Comparison of ENCODE assay signal across 8 cellular contexts in genomic region chr12:95216704-95217376, GRCh38. TPM values are rescaled to one million over a fixed set of nuclear protein-coding genes. Genes with fewer than 3 reads are reported as not detected.
A peak's percentile ranks its signal among the peaks of the same experiment; 100 is the strongest.
DNase-seq lines count a peak whose midpoint lies in the region; ATAC-seq, FAIRE-seq and TF ChIP-seq lines count a peak whose summit lies in the region.

No MANE protein-coding gene starts in this region.

- H3K36me3 ChIP-seq in GM12878 (ENCODE audit: control insufficient read depth in 2 of 2, insufficient read depth in 2 of 2, low read length in 1 of 2) (no peaks in the 10 kb centered on the region), subcutaneous abdominal adipose tissue (ENCODE audit: control insufficient read depth in 5 of 5, insufficient read depth in 5 of 5, low read length in 5 of 5) (no peaks in the 10 kb centered on the region)

- CTCF ChIA-PET in GM12878 (lab: Yijun Ruan, JAX) = interaction anchor here (0.6 to 4.4 kb wide), 15 partner anchors 8 to 815 kb away, joined by 3 to 46 read pairs (median 4); no protein-coding TSS in a partner anchor

- peak overlapping the region; percentile 54 for H3K9ac ChIP-seq in GM12878 (ENCODE audit: control insufficient read depth, insufficient read depth, low read length)
- peak overlapping the region; percentile 65 to 92 (median 78) for H3K9ac ChIP-seq in subcutaneous abdominal adipose tissue (ENCODE audit: low read length in 5 of 5)

- POLR2A ChIA-PET in GM12878 (lab: Charles Lee) = interaction anchor here (0.5 to 3.5 kb wide), 8 partner anchors 12 to 905 kb away, joined by 3 to 21 read pairs (median 4); partner anchors contain the start of gene METAP2

- RAD21 ChIA-PET in GM12878 (lab: Charles Lee; ENCODE audit: unreplicated experiment) = interaction anchor here (0.6 to 5.1 kb wide), 16 partner anchors 12 to 318 kb away, joined by 3 to 38 read pairs (median 4); partner anchors contain the start of genes METAP2, NDUFA12 and NR2C1

- in situ Hi-C loops in GM12878 (cut with MboI) = no loop called here

- ATAC-seq in activated CD4-positive, CD25-positive, alpha-beta regulatory T cell treated with anti-CD3 and anti-CD28 coated beads, Interleukin-2, amount 50 U/mL, for 24 hours = peak; percentile 7 to 14
- peak; percentile 24 for ATAC-seq in GM12878

- H3K9me3 ChIP-seq in GM12878 (replicated peaks; ENCODE audit: control insufficient read depth, insufficient read depth, low read length) = no peaks in the 10 kb centered on the region
- no peaks in the 10 kb centered on the region for H3K9me3 ChIP-seq in subcutaneous abdominal adipose tissue (ENCODE audit: control insufficient read depth in 5 of 5, low read length in 5 of 5)

- peak overlapping the region; percentile 59 for H2AFZ ChIP-seq in GM12878 (ENCODE audit: control insufficient read depth, low read depth, low read length)

- H3K27me3 ChIP-seq in GM12878 (replicated peaks in 1 of 2; ENCODE audit: control insufficient read depth in 2 of 2, insufficient read depth in 2 of 2, low read length in 1 of 2) (no peaks in the 10 kb centered on the region), subcutaneous abdominal adipose tissue (ENCODE audit: control insufficient read depth in 5 of 5, insufficient read depth in 4 of 5, low read length in 5 of 5) (no peaks in the 10 kb centered on the region)

- TF ChIP-seq POLR2A in GM12878 (IDR thresholded peaks at IDR 0.05; ENCODE audit: low read depth, low read length) = no peak

- no TSS peak for BruUV-seq in GM12878 (replicated peaks; lab: Mats Ljungman, UMichigan)

- H3K79me2 ChIP-seq in GM12878 (ENCODE audit: control insufficient read depth, insufficient read depth, low read length) = peaks cover 64% of the 10 kb centered on the region

- no peak for TF ChIP-seq RAD21 in GM12878 (IDR thresholded peaks at IDR 0.05; ENCODE audit: insufficient read depth, low read depth, low read length)

- 1% methylated on average over 45 of the region's 45 CpGs for WGBS in GM12878 (ENCODE audit: insufficient coverage, insufficient replicate concordance, low lambda C conversion rate, missing lambda C conversion rate)

- no peaks in the 10 kb centered on the region for H3K4me1 ChIP-seq in GM12878 (ENCODE audit: control insufficient read depth, insufficient read depth, low read length)
- H3K4me1 ChIP-seq in subcutaneous abdominal adipose tissue (ENCODE audit: control insufficient read depth in 5 of 5, insufficient read depth in 5 of 5, low read length in 5 of 5) = peaks cover 0 to 30% (median 24%) of the 10 kb centered on the region in 5 donors

- FAIRE-seq in GM12878 (lab: Jason Lieb, UNC) = no peak

- no peaks in the 10 kb centered on the region for H4K20me1 ChIP-seq in GM12878 (ENCODE audit: control insufficient read depth, insufficient read depth)

- no peak for TF ChIP-seq EP300 in GM12878 (IDR thresholded peaks at IDR 0.05; ENCODE audit: borderline replicate concordance in 1 of 2, control insufficient read depth in 1 of 2, low read depth in 2 of 2, low read length in 2 of 2)

- intact Hi-C loops in GM12878 (cut with micrococcal nuclease; ENCODE audit: unreplicated experiment) = loop anchor here (1.0 to 5.0 kb wide), 4 partner anchors 16 to 258 kb away; partner anchors contain the start of genes METAP2 and NR2C1

- no peak for TF ChIP-seq CTCF in HFF-Myc (IDR thresholded peaks at IDR 0.05; ENCODE audit: low read depth, low read length, missing control alignments)
- TF ChIP-seq CTCF in GM12878 (IDR thresholded peaks at IDR 0.05 in 2 of 3, conservative IDR thresholded peaks at IDR 0.05 in 1 of 3; ENCODE audit: control insufficient read depth in 2 of 3, extremely low read depth in 1 of 3, insufficient read depth in 1 of 3, low read depth in 3 of 3, low read length in 3 of 3) = no peak

- peak overlapping the region; percentile 68 for H3K4me2 ChIP-seq in GM12878 (ENCODE audit: control insufficient read depth, insufficient read depth)

- SMC1A ChIA-PET in GM12878 (lab: Charles Lee; ENCODE audit: uncharacterized antibody, unreplicated experiment) = interaction anchor here (0.6 to 3.8 kb wide), 17 partner anchors 9 to 506 kb away, joined by 3 to 43 read pairs (median 3); partner anchors contain the start of gene METAP2

- no peak for DNase-seq in activated CD4-positive, CD25-positive, alpha-beta regulatory T cell treated with anti-CD3 and anti-CD28 coated beads, Interleukin-2, amount 50 U/mL, for 72 hours
- DNase-seq in HFF-Myc (ENCODE audit: extremely low read depth, low read depth) = no peak
- peak; percentile 69 for DNase-seq in NCI-H1105 treated with DMSO at 0.1 percent for 48 hours (lab: John Stamatoyannopoulos, UW)
- DNase-seq in GM12878 (ENCODE audit: low read depth, low spot score) = no peak
- peak; percentile 60 for DNase-seq in kidney tubule cell (ENCODE audit: low spot score)
- no peak for DNase-seq in NCI-H1694 treated with DMSO at 0.1 percent for 48 hours (lab: John Stamatoyannopoulos, UW)

- H3K27ac ChIP-seq in GM12878 (ENCODE audit: control insufficient read depth, insufficient read depth) (peak overlapping the region; percentile 61), subcutaneous abdominal adipose tissue (ENCODE audit: low read depth, low read length) (peak overlapping the region; percentile 95)

- H3K4me3 ChIP-seq in HFF-Myc (replicated peaks; ENCODE audit: low read depth, low read length) (peak overlapping the region; percentile 84), GM12878 (peak overlapping the region; percentile 84), subcutaneous abdominal adipose tissue (ENCODE audit: low read depth in 1 of 5, low read length in 5 of 5) (peak overlapping the region; percentile 88 to 100 (median 94))

TF ChIP-seq in GM12878, 131 proteins besides CTCF, POLR2A, EP300 and RAD21 (continues in another document):
- TF ChIP-seq STAT1 (conservative IDR thresholded peaks at IDR 0.05) = no peak
- no peak for TF ChIP-seq ETV6 (conservative IDR thresholded peaks at IDR 0.05 in 1 of 2, IDR thresholded peaks at IDR 0.05 in 1 of 2; ENCODE audit: borderline replicate concordance in 1 of 2, low read depth in 1 of 2)
- peak; percentile 90; the same call in 1 of the 2 replicates for TF ChIP-seq RBBP5 (conservative IDR thresholded peaks at IDR 0.05)
- TF ChIP-seq ASH2L (IDR thresholded peaks at IDR 0.05; ENCODE audit: borderline replicate concordance, low read depth) = peak; percentile 90; the same call in 1 of the 2 replicates
- no peak for TF ChIP-seq NR2F1 (conservative IDR thresholded peaks at IDR 0.05)
- peak; percentile 12 to 32 for TF ChIP-seq IKZF2 (IDR thresholded peaks at IDR 0.05)
- no peak for TF ChIP-seq NR2C2 (IDR thresholded peaks at IDR 0.05; ENCODE audit: borderline replicate concordance, control insufficient read depth, insufficient read length, low read depth)
- no peak for TF ChIP-seq NFIC (IDR thresholded peaks at IDR 0.05; ENCODE audit: low read depth, low read length)
- TF ChIP-seq, protein P1, sequence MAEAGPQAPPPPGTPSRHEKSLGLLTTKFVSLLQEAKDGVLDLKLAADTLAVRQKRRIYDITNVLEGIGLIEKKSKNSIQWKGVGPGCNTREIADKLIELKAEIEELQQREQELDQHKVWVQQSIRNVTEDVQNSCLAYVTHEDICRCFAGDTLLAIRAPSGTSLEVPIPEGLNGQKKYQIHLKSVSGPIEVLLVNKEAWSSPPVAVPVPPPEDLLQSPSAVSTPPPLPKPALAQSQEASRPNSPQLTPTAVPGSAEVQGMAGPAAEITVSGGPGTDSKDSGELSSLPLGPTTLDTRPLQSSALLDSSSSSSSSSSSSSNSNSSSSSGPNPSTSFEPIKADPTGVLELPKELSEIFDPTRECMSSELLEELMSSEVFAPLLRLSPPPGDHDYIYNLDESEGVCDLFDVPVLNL (IDR thresholded peaks at IDR 0.05; ENCODE audit: low read depth, low read length) = peak; percentile 48; the same call in 1 of the 2 replicates
- no peak for TF ChIP-seq WRNIP1 (IDR thresholded peaks at IDR 0.05; ENCODE audit: borderline replicate concordance, low read depth, low read length)
- no peak for TF ChIP-seq CHD4 (IDR thresholded peaks at IDR 0.05)
- TF ChIP-seq GATAD2B (conservative IDR thresholded peaks at IDR 0.05; ENCODE audit: low read depth) = peak; percentile 83

RNA-seq across cellular contexts. Expression of gene FGD6, which starts 0.4 kb away (rescaled TPM):
- 6.2 and 7.0 TPM in 2 replicates for total RNA-seq in GM12878 (2013; cell fraction: nucleolus; rRNA removed)
- total RNA-seq in GM12878 (2014; rRNA removed) (8.5 and 9.3 TPM in 2 replicates), GM12878 (2014; rRNA removed; fragmentation: Illumina TruSeq; extraction: Trizol) (12.3 and 12.8 TPM in 2 replicates), GM12878 (2021) (11.6 and 15.5 TPM in 2 replicates)
- polyA plus RNA-seq in GM12878 (2011; ENCODE audit: low read depth) = 1.2 TPM
- polyA plus RNA-seq in GM12878 (2011; rRNA removed) (2.8 and 3.4 TPM in 2 replicates), GM12878 (2014; fragmentation: Illumina TruSeq; extraction: Trizol) (9.3 and 11.5 TPM in 2 replicates), GM12878 (2014; fragmentation: Nextera tagmentation; extraction: Ambion mirVana) (1 to 10 TPM; 2.4 to 3.3 TPM), GM12878 (2014; rRNA removed) (5.7 and 6.1 TPM in 2 replicates), GM12878 (2016; fragmentation: Nextera tagmentation; extraction: Ambion mirVana) (1 to 10 TPM; 9.4 to 9.6 TPM)
- polyA plus RNA-seq in GM12878 (2011; cell fraction: cytosol; rRNA removed) = 1.2 and 1.3 TPM in 2 replicates
- polyA plus RNA-seq in GM12878 (2011; cell fraction: nucleus; rRNA removed) = 1.8 and 2.4 TPM in 2 replicates
- polyA plus RNA-seq in GM12878 (2012) = 1.2 and 1.5 TPM in 2 replicates
- 3.5 and 4.2 TPM in 2 replicates for polyA minus RNA-seq in GM12878 (2011; rRNA and poly(A)+ RNA removed)
- polyA minus RNA-seq in GM12878 (2011; cell fraction: cytosol; rRNA and poly(A)+ RNA removed) = 2.1 and 3.1 TPM in 2 replicates
- polyA minus RNA-seq in GM12878 (2011; cell fraction: nucleus; rRNA and poly(A)+ RNA removed) = 2.9 and 4.3 TPM in 2 replicates

RNA-seq across cellular contexts. Expression of gene VEZT, which starts 0.8 kb away (rescaled TPM):
- total RNA-seq in GM12878 (2013; cell fraction: nucleolus; rRNA removed) = 290 and 298 TPM in 2 replicates
- total RNA-seq in GM12878 (2014; rRNA removed) (66.9 and 76.1 TPM in 2 replicates), GM12878 (2014; rRNA removed; fragmentation: Illumina TruSeq; extraction: Trizol) (88.4 and 93.8 TPM in 2 replicates), GM12878 (2021) (61.3 and 65.4 TPM in 2 replicates)
- polyA plus RNA-seq in GM12878 (2011; ENCODE audit: low read depth) = 24.2 TPM
- polyA plus RNA-seq in GM12878 (2011; rRNA removed) (134 and 148 TPM in 2 replicates), GM12878 (2014; fragmentation: Illumina TruSeq; extraction: Trizol) (100 and 126 TPM in 2 replicates), GM12878 (2014; fragmentation: Nextera tagmentation; extraction: Ambion mirVana) (10 to 100 TPM; 32.8 to 35.6 TPM), GM12878 (2014; rRNA removed) (49.7 and 67.3 TPM in 2 replicates), GM12878 (2016; fragmentation: Nextera tagmentation; extraction: Ambion mirVana) (10 to 100 TPM; 49.1 to 49.4 TPM)
- polyA plus RNA-seq in GM12878 (2011; cell fraction: cytosol; rRNA removed) = 49.8 and 63.4 TPM in 2 replicates
- polyA plus RNA-seq in GM12878 (2011; cell fraction: nucleus; rRNA removed) = 52.1 and 59.0 TPM in 2 replicates
- polyA plus RNA-seq in GM12878 (2012) = 33.9 and 41.9 TPM in 2 replicates
- polyA minus RNA-seq in GM12878 (2011; rRNA and poly(A)+ RNA removed) = 82.9 and 124 TPM in 2 replicates
- polyA minus RNA-seq in GM12878 (2011; cell fraction: cytosol; rRNA and poly(A)+ RNA removed) = 20.4 and 35.5 TPM in 2 replicates
- 47.4 and 67.4 TPM in 2 replicates for polyA minus RNA-seq in GM12878 (2011; cell fraction: nucleus; rRNA and poly(A)+ RNA removed)

Comparison
In these comparisons a context has a peak if more than half of its experiments do, and no peak if none do; other contexts are left out.
1. DNase-seq: peak in NCI-H1105 treated with DMSO at 0.1 percent for 48 hours (single experiment) and kidney tubule cell (single experiment); none in activated CD4-positive, CD25-positive, alpha-beta regulatory T cell treated with anti-CD3 and anti-CD28 coated beads, Interleukin-2, amount 50 U/mL, for 72 hours (single experiment), HFF-Myc (single experiment), GM12878 (single experiment) and NCI-H1694 treated with DMSO at 0.1 percent for 48 hours (single experiment).
2. Peak in every context shown above with its lines, with median percentiles within 50 percentile points of each other: H3K4me3 ChIP-seq.